16 cellular contexts compared by ENCODE assay signal in genomic region chr5:122297587-122298298, GRCh38. TPM values are rescaled to one million over a fixed set of nuclear protein-coding genes. Genes with fewer than 3 reads are reported as not detected.
DNase-seq lines count a peak whose midpoint lies in the region; ATAC-seq, FAIRE-seq and TF ChIP-seq lines count a peak whose summit lies in the region.
"Had no signal": no experiment of that assay in that cellular context is flagged by ENCODE, and none has a peak within 500 bp of the region (broad histone marks: within the 10 kb centered on the region; RNA-seq: fewer than 3 reads in every experiment).

No MANE protein-coding gene starts in this region.

- H3K4me3 ChIP-seq in H1 (ENCODE audit: extremely low read depth in 1 of 4, insufficient read depth in 2 of 4, low read depth in 3 of 4, low read length in 4 of 4): no peak overlapping the region

- H3K4me3 Mint-ChIP-seq in type B pancreatic cell: no peak overlapping the region
- H3K4me3 Mint-ChIP-seq: activated CD4-positive, alpha-beta memory T cell treated with anti-CD3 and anti-CD28 coated beads for 36 hours; CD4-positive, alpha-beta memory T cell; naive B cell had no signal

- H2BK12ac ChIP-seq in H1 (ENCODE audit: low read depth, low read length): no peak overlapping the region

- no peaks in the 10 kb centered on the region for H3K27me3 Mint-ChIP-seq in type B pancreatic cell
- H3K27me3 Mint-ChIP-seq: activated CD4-positive, alpha-beta memory T cell treated with anti-CD3 and anti-CD28 coated beads for 36 hours; CD4-positive, alpha-beta memory T cell had no signal

- H3K14ac ChIP-seq in H1 (ENCODE audit: insufficient read length): no peak overlapping the region

- H3K23ac ChIP-seq in H1 (ENCODE audit: insufficient read length): no peak overlapping the region

- peaks cover 0 to 5% (median 2%) of the 10 kb centered on the region in 4 experiments; a peak in 2 of 7 replicates for H3K4me1 ChIP-seq in H1 (replicated peaks in 1 of 4; ENCODE audit: control insufficient read depth in 3 of 4, insufficient read depth in 4 of 4, low read length in 3 of 4)

- no peak for TF ChIP-seq CTCF in H1 (IDR thresholded peaks at IDR 0.05; ENCODE audit: control extremely low read depth in 1 of 3, insufficient read depth in 1 of 3, low read depth in 1 of 3, low read length in 3 of 3)
- TF ChIP-seq CTCF in type B pancreatic cell (conservative IDR thresholded peaks at IDR 0.05): no peak

- H2BK120ac ChIP-seq in H1 (replicated peaks; ENCODE audit: low read depth, low read length): no peak overlapping the region

- no peaks in the 10 kb centered on the region for H3K27me3 ChIP-seq in H1 (replicated peaks in 1 of 4; ENCODE audit: control insufficient read depth in 3 of 4, extremely low read depth in 1 of 4, insufficient read depth in 3 of 4, low read length in 3 of 4)

- TF ChIP-seq POLR2A in H1 (IDR thresholded peaks at IDR 0.05; ENCODE audit: control extremely low read depth in 1 of 2, low read depth in 2 of 2, low read length in 2 of 2): no peak

- H3K79me2 ChIP-seq in H1 (ENCODE audit: control insufficient read depth in 1 of 2, insufficient read depth in 2 of 2, low read length in 2 of 2): no peaks in the 10 kb centered on the region

- TF ChIP-seq EP300 in H1 (IDR thresholded peaks at IDR 0.05; ENCODE audit: borderline replicate concordance in 1 of 2, low read depth in 2 of 2, low read length in 2 of 2): no peak

- H3K18ac ChIP-seq in H1 (ENCODE audit: extremely low read depth, low read length): no peak overlapping the region

- no peak overlapping the region for H4K5ac ChIP-seq in H1 (ENCODE audit: insufficient read length, low read depth, low read length)

- no peak overlapping the region for H2BK20ac ChIP-seq in H1 (ENCODE audit: low read length)

- CTCF ChIA-PET in H1 (lab: Charles Lee; ENCODE audit: partially characterized antibody): interaction anchor here (1.0 to 4.0 kb wide), 8 partner anchors 9 to 206 kb away, joined by 3 to 28 read pairs (median 12); no protein-coding TSS in a partner anchor

- no peak overlapping the region for H2BK5ac ChIP-seq in H1 (ENCODE audit: low read depth, low read length)

- H3K79me1 ChIP-seq in H1 (ENCODE audit: low read depth, low read length): no peaks in the 10 kb centered on the region

- H4K20me1 ChIP-seq in H1 (replicated peaks in 1 of 2; ENCODE audit: control insufficient read depth in 1 of 2, insufficient read depth in 2 of 2, low read length in 2 of 2): no peaks in the 10 kb centered on the region

- H2AFZ ChIP-seq in H1 (ENCODE audit: low read length): 0 out of 2 replicates have a peak overlapping the region, but pooled peaks have one; percentile 24

- H3K36me3 ChIP-seq in H1 (ENCODE audit: control insufficient read depth in 2 of 4, insufficient read depth in 4 of 4, low read length in 3 of 4): no peaks in the 10 kb centered on the region

- H3K4ac ChIP-seq in H1 (replicated peaks; ENCODE audit: insufficient read length, low read depth, low read length): no peak overlapping the region

- no peaks in the 10 kb centered on the region for H3K23me2 ChIP-seq in H1 (ENCODE audit: low read depth, low read length)

- H3K9me3 ChIP-seq in H1 (ENCODE audit: insufficient read depth in 2 of 2, low read depth in 1 of 2, low read length in 1 of 2): no peaks in the 10 kb centered on the region

- H3K9ac ChIP-seq in H1 (replicated peaks in 1 of 4; ENCODE audit: extremely low read depth in 1 of 4, low read depth in 3 of 4, low read length in 3 of 4): no peak overlapping the region

- H3K27ac Mint-ChIP-seq in type B pancreatic cell: no peak overlapping the region
- H3K27ac Mint-ChIP-seq: activated CD4-positive, alpha-beta memory T cell treated with anti-CD3 and anti-CD28 coated beads for 36 hours; activated naive CD4-positive, alpha-beta T cell treated with anti-CD3 and anti-CD28 coated beads, Interleukin-2, amount 50 U/mL, for 72 hours; CD4-positive, alpha-beta memory T cell; naive B cell had no signal

- no peak overlapping the region for H3K4me2 ChIP-seq in H1 (ENCODE audit: insufficient read depth in 1 of 2, low read depth in 2 of 2, low read length in 2 of 2)

- POLR2A ChIA-PET in H1 (lab: Charles Lee; ENCODE audit: partially characterized antibody): no interaction called here

- TF ChIP-seq RAD21 in H1 (IDR thresholded peaks at IDR 0.05 in 1 of 2, conservative IDR thresholded peaks at IDR 0.05 in 1 of 2; ENCODE audit: low read depth in 2 of 2, low read length in 2 of 2): no peak

- 91% methylated on average over 6 of the region's 6 CpGs; no CpG with 5 or more reads in 1 of the 2 experiments for WGBS in H1 (ENCODE audit: extremely low coverage in 1 of 2, insufficient coverage in 1 of 2, insufficient read length in 1 of 2, insufficient replicate concordance in 2 of 2, low coverage in 1 of 2, low lambda C conversion rate in 2 of 2, missing lambda C conversion rate in 1 of 2), 2 experiments

- no peaks in the 10 kb centered on the region for H3K9me3 Mint-ChIP-seq in type B pancreatic cell
- H3K9me3 Mint-ChIP-seq: activated CD4-positive, alpha-beta memory T cell treated with anti-CD3 and anti-CD28 coated beads for 36 hours; activated naive CD4-positive, alpha-beta T cell treated with anti-CD3 and anti-CD28 coated beads, Interleukin-2, amount 50 U/mL, for 72 hours had no signal

- no peak overlapping the region for H4K91ac ChIP-seq in H1 (replicated peaks; ENCODE audit: insufficient read length, low read length)

- no peak overlapping the region for H2AK5ac ChIP-seq in H1 (ENCODE audit: low read depth, low read length)

- H3K4me1 Mint-ChIP-seq in type B pancreatic cell (ENCODE audit: unreplicated experiment): peaks cover 16% of the 10 kb centered on the region
- H3K4me1 Mint-ChIP-seq: CD4-positive, alpha-beta memory T cell; naive B cell had no signal

- no peak overlapping the region for H3K27ac ChIP-seq in H1 (ENCODE audit: low read depth, low read length)

- H2BK15ac ChIP-seq in H1 (ENCODE audit: low read length): no peak overlapping the region

- H3K36me3 Mint-ChIP-seq in type B pancreatic cell: no peaks in the 10 kb centered on the region
- H3K36me3 Mint-ChIP-seq: activated CD4-positive, alpha-beta memory T cell treated with anti-CD3 and anti-CD28 coated beads for 36 hours; activated naive CD4-positive, alpha-beta T cell treated with anti-CD3 and anti-CD28 coated beads, Interleukin-2, amount 50 U/mL, for 72 hours; CD4-positive, alpha-beta memory T cell; naive B cell had no signal

- no peak overlapping the region for H4K8ac ChIP-seq in H1 (ENCODE audit: extremely low read depth, insufficient read depth, low read length)

- FAIRE-seq in H1 (lab: Jason Lieb, UNC) (no peak), HTR-8/SVneo (lab: Jason Lieb, UNC) (no peak)
- FAIRE-seq: colon, islet of Langerhans had no signal

- DNase-seq in H1 (ENCODE audit: low read depth in 1 of 2, low spot score in 2 of 2) (no peak), NCI-H345 (lab: John Stamatoyannopoulos, UW) (no peak), midbrain (lab: John Stamatoyannopoulos, UW) (no peak), type B pancreatic cell (ENCODE audit: extremely low spot score, unreplicated experiment) (no peak), HTR-8/SVneo (ENCODE audit: insufficient read length, low spot score) (no peak)
- DNase-seq: activated CD4-positive, alpha-beta memory T cell treated with anti-CD3 and anti-CD28 coated beads for 36 hours; CD4-positive, alpha-beta memory T cell; naive B cell; NCI-H1417 treated with DMSO at 0.1 percent for 48 hours; T-helper 1 cell had no signal

- H3K56ac ChIP-seq in H1 (replicated peaks; ENCODE audit: insufficient read length, low read depth, low read length): no peak overlapping the region

- ATAC-seq in GM19035 (IDR thresholded peaks at IDR 0.05; ENCODE audit: unreplicated experiment) (peak; percentile 92), GM21737 (IDR thresholded peaks at IDR 0.05; ENCODE audit: unreplicated experiment) (peak; percentile 94), HG03108 (IDR thresholded peaks at IDR 0.05; ENCODE audit: unreplicated experiment) (peak; percentile 83)
- ATAC-seq: activated naive CD4-positive, alpha-beta T cell treated with anti-CD3 and anti-CD28 coated beads, Interleukin-2, amount 50 U/mL, for 72 hours had no signal

TF ChIP-seq in H1, 55 proteins besides CTCF, POLR2A, EP300 and RAD21 (continues in another document):
- no peak for TF ChIP-seq TAF7 (optimal IDR thresholded peaks at IDR 0.05; ENCODE audit: borderline replicate concordance, low read depth, low read length)
- TF ChIP-seq CTBP2 (IDR thresholded peaks at IDR 0.05; ENCODE audit: borderline replicate concordance, insufficient read depth, insufficient read length, low read length): no peak
- no peak for TF ChIP-seq BCL11A (IDR thresholded peaks at IDR 0.05; ENCODE audit: low read depth in 2 of 2, low read length in 2 of 2)
- TF ChIP-seq YY1 (IDR thresholded peaks at IDR 0.05; ENCODE audit: low read depth, low read length): no peak
- no peak for TF ChIP-seq MAFK (IDR thresholded peaks at IDR 0.05; ENCODE audit: low read depth, low read length)
- no peak for TF ChIP-seq RXRA (IDR thresholded peaks at IDR 0.05; ENCODE audit: insufficient read depth, low read depth, low read length)
- TF ChIP-seq, protein P1, sequence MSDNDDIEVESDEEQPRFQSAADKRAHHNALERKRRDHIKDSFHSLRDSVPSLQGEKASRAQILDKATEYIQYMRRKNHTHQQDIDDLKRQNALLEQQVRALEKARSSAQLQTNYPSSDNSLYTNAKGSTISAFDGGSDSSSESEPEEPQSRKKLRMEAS (IDR thresholded peaks at IDR 0.05): no peak
- TF ChIP-seq, protein P2, sequence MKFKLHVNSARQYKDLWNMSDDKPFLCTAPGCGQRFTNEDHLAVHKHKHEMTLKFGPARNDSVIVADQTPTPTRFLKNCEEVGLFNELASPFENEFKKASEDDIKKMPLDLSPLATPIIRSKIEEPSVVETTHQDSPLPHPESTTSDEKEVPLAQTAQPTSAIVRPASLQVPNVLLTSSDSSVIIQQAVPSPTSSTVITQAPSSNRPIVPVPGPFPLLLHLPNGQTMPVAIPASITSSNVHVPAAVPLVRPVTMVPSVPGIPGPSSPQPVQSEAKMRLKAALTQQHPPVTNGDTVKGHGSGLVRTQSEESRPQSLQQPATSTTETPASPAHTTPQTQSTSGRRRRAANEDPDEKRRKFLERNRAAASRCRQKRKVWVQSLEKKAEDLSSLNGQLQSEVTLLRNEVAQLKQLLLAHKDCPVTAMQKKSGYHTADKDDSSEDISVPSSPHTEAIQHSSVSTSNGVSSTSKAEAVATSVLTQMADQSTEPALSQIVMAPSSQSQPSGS (IDR thresholded peaks at IDR 0.05; ENCODE audit: low read length): no peak

RNA-seq across cellular contexts. Expression of gene SNCAIP, which starts 14.3 kb away (rescaled TPM):
- 9.0 and 10.5 TPM in 2 replicates for total RNA-seq in H1 (2021; fragmentation: NEBNext Ultra II Directional; extraction: Animal tissue kit (Norgen Biotek cat#: 25700))
- polyA plus RNA-seq in H1 (2011; rRNA removed): 3.9 and 5.1 TPM in 2 replicates
- polyA plus RNA-seq in H1 (2011; cell fraction: cytosol; rRNA removed): 7.9 TPM
- 12.1 TPM for polyA plus RNA-seq in H1 (2011; cell fraction: nucleus; rRNA removed)
- polyA plus RNA-seq in H1 (2012, experiment 1 of 2): 4.4 to 9.1 TPM (median 8.3 TPM) in 4 replicates
- 0.30 TPM for polyA plus RNA-seq in H1 (2012, experiment 2 of 2)
- polyA plus RNA-seq in H1 (2013, experiment 1 of 2): 6.4 TPM
- 6.3 TPM for polyA plus RNA-seq in H1 (2013, experiment 2 of 2)
- 17.5 and 18.6 TPM in 2 replicates for polyA minus RNA-seq in H1 (2011; rRNA and poly(A)+ RNA removed)
- polyA minus RNA-seq in H1 (2011; cell fraction: cytosol; rRNA and poly(A)+ RNA removed): 5.3 TPM
- 21.5 TPM for polyA minus RNA-seq in H1 (2011; cell fraction: nucleus; rRNA and poly(A)+ RNA removed)
- total RNA-seq in type B pancreatic cell (ENCODE audit: low replicate concordance): 6.6 and 31.6 TPM in 2 replicates
- total RNA-seq: activated CD4-positive, alpha-beta memory T cell treated with anti-CD3 and anti-CD28 coated beads for 36 hours; activated naive CD4-positive, alpha-beta T cell treated with anti-CD3 and anti-CD28 coated beads, Interleukin-2, amount 50 U/mL, for 72 hours; CD4-positive, alpha-beta memory T cell had no signal
- polyA plus RNA-seq: CD4-positive, alpha-beta memory T cell had no signal
